ENCODE assay signal across 33 cellular contexts in genomic region chr3:196225763-196226364, GRCh38. TPM values are rescaled to one million over a fixed set of nuclear protein-coding genes. Genes with fewer than 3 reads are reported as not detected.
"Had no signal": no experiment of that assay in that cellular context is flagged by ENCODE, and none has a peak within 500 bp of the region (broad histone marks: within the 10 kb centered on the region; RNA-seq: fewer than 3 reads in every experiment).

No MANE protein-coding gene starts in this region.

- H3K4me3 Mint-ChIP-seq: dendritic cell treated with granulocyte-macrophage colony-stimulating factor and Interleukin-4, amounts not matched to agents 40 ng/mL and 50 ng/mL, for 4 days; effector memory CD8-positive, alpha-beta T cell; endodermal cell; mesothelial cell of epicardium had no signal

- H3K36me3 Mint-ChIP-seq: mesothelial cell of epicardium had no signal

- FAIRE-seq: endometrium, islet of Langerhans, keratinocyte had no signal

- H3K4me1 ChIP-seq: colonic mucosa, esophagus squamous epithelium, gastrocnemius medialis, left lung, lower lobe of right lung had no signal

- H3K27ac Mint-ChIP-seq: effector memory CD8-positive, alpha-beta T cell; endodermal cell; mesothelial cell of epicardium had no signal

- H3K27me3 ChIP-seq: colonic mucosa, esophagus squamous epithelium, gastrocnemius medialis, heart right ventricle, left lung had no signal

- H3K4me3 ChIP-seq: colonic mucosa, esophagus squamous epithelium, gastrocnemius medialis, heart right ventricle, left lung, lower lobe of right lung, mucosa of descending colon had no signal

- H3K27ac ChIP-seq: colonic mucosa, epithelial cell of prostate, esophagus squamous epithelium, gastrocnemius medialis, heart right ventricle, left lung, lower lobe of right lung had no signal

- H3K9me3 Mint-ChIP-seq: dendritic cell treated with granulocyte-macrophage colony-stimulating factor and Interleukin-4, amounts not matched to agents 40 ng/mL and 50 ng/mL, for 4 days; effector memory CD8-positive, alpha-beta T cell; endodermal cell; mesothelial cell of epicardium had no signal

- ATAC-seq: effector memory CD8-positive, alpha-beta T cell; esophagus mucosa; gastrocnemius medialis; heart right ventricle; left cardiac atrium; left lung; left ventricle myocardium superior; lower lobe of right lung; mucosa of descending colon had no signal

- H3K9me3 ChIP-seq: colonic mucosa, esophagus squamous epithelium, gastrocnemius medialis, heart right ventricle, left lung, lower lobe of right lung, mucosa of descending colon had no signal

- DNase-seq: colonic mucosa; cortex of kidney; effector CD8-positive, alpha-beta T cell; effector memory CD8-positive, alpha-beta T cell; endodermal cell; erythroblast; esophagus squamous epithelium; foreskin fibroblast; foreskin melanocyte; gastrocnemius medialis; glutamatergic neuron; head of caudate nucleus; heart right ventricle; hippocampal formation; left cardiac atrium; left lung; left ventricle myocardium superior; lower lobe of right lung; mesenchymal stem cell; mucosa of descending colon had no signal

- H3K36me3 ChIP-seq: colonic mucosa, esophagus squamous epithelium, gastrocnemius medialis, heart right ventricle, left lung, lower lobe of right lung had no signal

RNA-seq across cellular contexts. Expression of gene SLC51A, which starts 9.5 kb away (rescaled TPM):
- total RNA-seq: chondrocyte, dermis microvascular lymphatic vessel endothelial cell, esophagus mucosa, glomerular endothelial cell, kidney epithelial cell, left ventricle myocardium superior, lower leg skin, lung microvascular endothelial cell, mesothelial cell of epicardium had no signal
- polyA plus RNA-seq: keratinocyte had no signal

RNA-seq across cellular contexts. Expression of gene ZDHHC19, which starts 14.7 kb away (rescaled TPM):
- total RNA-seq: chondrocyte, colonic mucosa, dermis microvascular lymphatic vessel endothelial cell, esophagus mucosa, esophagus squamous epithelium, gastrocnemius medialis, glomerular endothelial cell, kidney epithelial cell, left cardiac atrium, left ventricle myocardium superior, lower leg skin, lung microvascular endothelial cell, mucosa of descending colon had no signal
- polyA plus RNA-seq: keratinocyte had no signal
